In the genomic region with DNA sequence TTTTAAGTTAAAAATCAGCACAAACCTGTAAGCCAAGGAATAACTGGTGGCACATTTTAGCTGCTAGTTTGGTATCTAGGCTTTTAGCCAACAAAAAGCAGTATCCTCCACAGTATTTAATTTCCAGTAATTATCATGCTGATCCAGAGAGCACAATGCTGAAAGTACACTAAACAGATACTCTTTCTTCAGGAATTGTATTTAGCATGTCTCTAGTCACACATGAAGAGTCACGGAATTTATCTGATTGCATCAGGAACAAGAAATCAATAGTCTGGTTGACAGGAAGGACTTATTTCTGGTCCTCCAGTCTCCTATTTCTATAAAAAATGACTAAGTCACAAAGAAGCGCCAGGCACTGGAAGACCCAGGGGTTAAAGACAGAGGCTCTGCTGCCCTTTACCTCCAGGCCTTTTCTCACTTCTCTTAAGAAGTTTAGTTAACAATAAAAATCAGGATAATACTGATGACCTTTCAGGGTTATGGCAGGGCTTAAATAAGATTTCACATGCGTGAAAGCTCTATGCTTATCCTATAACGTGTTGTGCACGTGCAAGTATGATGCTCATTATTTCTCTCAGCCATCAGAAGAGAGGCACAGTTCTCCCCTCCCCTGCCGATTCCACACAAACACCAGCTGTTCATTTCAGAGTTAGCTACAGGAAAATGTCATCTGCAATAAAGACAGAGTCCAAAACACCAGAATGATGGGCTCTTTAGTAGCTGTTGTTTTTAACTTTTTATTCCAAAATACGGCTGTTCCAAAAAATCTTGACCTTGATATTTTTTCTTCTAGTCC, we compare ENCODE assay signal across 26 cellular contexts. TPM values are rescaled to one million over a fixed set of nuclear protein-coding genes. Genes with fewer than 3 reads are reported as not detected.
DNase-seq lines count a peak whose midpoint lies in the region; TF ChIP-seq lines count a peak whose summit lies in the region.
"Had no signal": no experiment of that assay in that cellular context is flagged by ENCODE, and none has a peak within 500 bp of the region (broad histone marks: within the 10 kb centered on the region; RNA-seq: fewer than 3 reads in every experiment).

No MANE protein-coding gene starts in this region.

- peak overlapping the region; percentile 6 to 48 for H3K27ac ChIP-seq in uterus
- H3K27ac ChIP-seq: 22Rv1, adrenal gland, parathyroid adenoma, upper lobe of left lung, WERI-Rb-1 had no signal

- no peaks in the 10 kb centered on the region for H3K27me3 ChIP-seq in uterus
- H3K27me3 ChIP-seq: adrenal gland, heart right ventricle, upper lobe of left lung had no signal

- no peaks in the 10 kb centered on the region for H3K36me3 ChIP-seq in uterus
- H3K36me3 ChIP-seq: adrenal gland, heart right ventricle, upper lobe of left lung, WERI-Rb-1 had no signal

- H3K9me3 ChIP-seq in uterus: no peaks in the 10 kb centered on the region
- H3K9me3 ChIP-seq: adrenal gland, heart right ventricle, upper lobe of left lung had no signal

- no peak for TF ChIP-seq POLR2A in uterus (IDR thresholded peaks at IDR 0.05)

- peak; percentile 16 for DNase-seq in NCI-H1092 treated with DMSO at 0.1 percent for 48 hours (lab: John Stamatoyannopoulos, UW)
- DNase-seq in NCI-H1092 (lab: John Stamatoyannopoulos, UW): no peak
- peak; percentile 41 for DNase-seq in SK-N-DZ (ENCODE audit: low spot score)
- peak; percentile 36 for DNase-seq in inferior parietal cortex (ENCODE audit: extremely low spot score)
- DNase-seq in uterus: no peak
- no peak for DNase-seq in GDM1 (lab: John Stamatoyannopoulos, UW)
- DNase-seq in NCI-H187 (lab: John Stamatoyannopoulos, UW): no peak
- DNase-seq in NCI-H2107 (lab: John Stamatoyannopoulos, UW): no peak
- DNase-seq: activated CD4-positive, alpha-beta T cell treated with anti-CD3 and anti-CD28 coated beads, Interleukin-2, amount 50 U/mL, for 4 hours; activated gamma-delta T cell treated with Interleukin-2 at 50 U/mL for 16 hours; adrenal gland; AML-193; effector memory CD4-positive, alpha-beta T cell; GOT3; heart right ventricle; immature natural killer cell; naive B cell; NCI-H1417 treated with DMSO at 0.1 percent for 48 hours; NCI-H526; Right ventricle myocardium superior; stimulated activated CD4-positive, alpha-beta T cell treated with anti-CD3 and anti-CD28 coated beads, Interleukin-1b, Interleukin-23, amount 100 ng/mL, for 48 hours; stimulated activated naive CD8-positive, alpha-beta T cell treated with anti-CD3 and anti-CD28 coated beads, Interleukin-15, Interleukin-2, amounts not matched to agents 100 U/mL and 50 U/mL, for 24 hours; upper lobe of left lung; WERI-Rb-1 had no signal

- no peaks in the 10 kb centered on the region for H3K4me1 ChIP-seq in uterus
- H3K4me1 ChIP-seq: adrenal gland, parathyroid adenoma, upper lobe of left lung had no signal

- no peak for TF ChIP-seq CTCF in uterus (IDR thresholded peaks at IDR 0.05)

- intact Hi-C loops in uterus (cut with DNase I; ENCODE audit: low total_unique reads): no loop called here

- no peak overlapping the region for H3K4me3 ChIP-seq in uterus
- H3K4me3 ChIP-seq: adrenal gland, heart right ventricle, upper lobe of left lung had no signal

RNA-seq across cellular contexts. Expression of a gene that starts 36.8 kb away (rescaled TPM):
- polyA plus RNA-seq in SK-N-DZ (2014; cell fraction: cytosol; rRNA removed): not detected in 2 replicates
- polyA plus RNA-seq in SK-N-DZ (2014; cell fraction: nucleus; rRNA removed): not detected in 2 replicates
- 1 to 10 TPM in 3 of 4 donors, not detected in 1; 1.2 to 4.4 (median 1.7) TPM for total RNA-seq in uterus
- polyA plus RNA-seq: immature natural killer cell had no signal

RNA-seq across cellular contexts. Expression of a gene that starts 46.5 kb away (rescaled TPM):
- polyA plus RNA-seq in SK-N-DZ (2014; cell fraction: cytosol; rRNA removed): 19.8 and 24.4 TPM in 2 replicates
- 5.8 and 14.9 TPM in 2 replicates for polyA plus RNA-seq in SK-N-DZ (2014; cell fraction: nucleus; rRNA removed)
- total RNA-seq in uterus: 10 to 100 TPM; 22.3 to 54.1 (median 29.1) TPM

Comparison
In these comparisons a context has a peak if more than half of its experiments do, and no peak if none do; other contexts are left out.
1. DNase-seq: peak in NCI-H1092 treated with DMSO at 0.1 percent for 48 hours (single experiment), SK-N-DZ (single experiment) and inferior parietal cortex (single experiment); none in NCI-H1092 (single experiment), uterus (0 of 2), GDM1 (single experiment), NCI-H187 (0 of 2) and NCI-H2107 (single experiment).